ENCODE assay signal across 1 cellular context in genomic region chr5:132464155-132464939, GRCh38.
TF ChIP-seq lines count a peak whose summit lies in the region.

No MANE protein-coding gene starts in this region.

TF ChIP-seq in HepG2, 621 proteins besides CTCF, POLR2A, EP300 and RAD21:
- TF ChIP-seq ZNF687 (CRISPR knock-in tag; IDR thresholded peaks at IDR 0.05) (peak; percentile 37; the same call in 1 of the 2 replicates), PLRG1 (conservative IDR thresholded peaks at IDR 0.05) (no peak), HIC2 (CRISPR knock-in tag; IDR thresholded peaks at IDR 0.05; ENCODE audit: low read depth) (peak; percentile 39; the same call in 1 of the 2 replicates), PHF8 (CRISPR knock-in tag; IDR thresholded peaks at IDR 0.05) (peak; percentile 33; the same call in 1 of the 2 replicates), HNRNPL (IDR thresholded peaks at IDR 0.05; ENCODE audit: low read depth, low read length) (0 out of 2 replicates have a peak, but pooled peaks have one; percentile 61), ISX (CRISPR knock-in tag; conservative IDR thresholded peaks at IDR 0.05) (no peak), DNMT3B (CRISPR knock-in tag; conservative IDR thresholded peaks at IDR 0.05) (no peak), ZNF274 (CRISPR knock-in tag; IDR thresholded peaks at IDR 0.05) (no peak), PTBP1 (IDR thresholded peaks at IDR 0.05; ENCODE audit: low read depth, low read length, poor library complexity, severe bottlenecking) (no peak), NAIF1 (CRISPR knock-in tag; IDR thresholded peaks at IDR 0.05; ENCODE audit: borderline replicate concordance) (no peak), IRF9 (CRISPR knock-in tag; IDR thresholded peaks at IDR 0.05; ENCODE audit: borderline replicate concordance) (no peak), KDM4B (CRISPR knock-in tag; IDR thresholded peaks at IDR 0.05) (no peak)
TF ChIP-seq in HepG2: peak in this region for 4.
